In the genomic region with DNA sequence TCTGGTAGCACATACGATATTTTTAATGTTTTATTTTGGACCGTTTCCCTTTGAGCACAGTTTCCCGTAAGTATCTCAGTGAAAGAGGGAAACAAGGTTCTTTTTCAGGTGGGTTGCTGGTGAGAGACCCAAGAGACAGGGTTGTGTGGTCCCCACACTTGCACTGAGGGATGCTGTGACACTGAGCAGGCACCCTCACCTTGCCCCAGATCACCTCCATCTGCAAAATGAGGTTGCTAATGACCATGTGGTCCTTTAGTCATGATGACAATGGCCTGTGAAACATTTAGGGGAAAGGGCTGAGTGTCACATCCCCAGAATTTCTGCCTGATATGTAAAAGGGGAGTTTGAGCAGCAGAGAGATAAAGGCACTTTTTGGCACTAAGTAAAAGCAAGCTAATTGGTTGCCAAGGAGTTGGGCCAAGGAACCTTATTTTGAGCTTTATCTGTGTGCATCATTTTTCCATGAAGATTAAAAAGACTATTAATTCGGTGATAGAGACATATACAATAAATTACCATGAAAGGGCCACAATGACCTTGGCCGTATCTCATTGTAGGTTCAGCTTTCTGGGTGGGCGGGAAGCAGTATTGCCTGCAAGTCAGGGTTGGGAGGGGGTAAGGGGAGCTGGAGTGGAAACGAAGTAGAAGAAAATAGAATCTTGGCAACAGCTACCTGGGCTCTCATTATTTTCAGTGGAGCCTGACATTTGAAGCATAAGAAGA, we compare ENCODE assay signal across 1 cellular context.
TF ChIP-seq lines count a peak whose summit lies in the region.

No MANE protein-coding gene starts in this region.

TF ChIP-seq in GM23338, 12 proteins besides CTCF, POLR2A, EP300 and RAD21:
- TF ChIP-seq, protein P1, sequence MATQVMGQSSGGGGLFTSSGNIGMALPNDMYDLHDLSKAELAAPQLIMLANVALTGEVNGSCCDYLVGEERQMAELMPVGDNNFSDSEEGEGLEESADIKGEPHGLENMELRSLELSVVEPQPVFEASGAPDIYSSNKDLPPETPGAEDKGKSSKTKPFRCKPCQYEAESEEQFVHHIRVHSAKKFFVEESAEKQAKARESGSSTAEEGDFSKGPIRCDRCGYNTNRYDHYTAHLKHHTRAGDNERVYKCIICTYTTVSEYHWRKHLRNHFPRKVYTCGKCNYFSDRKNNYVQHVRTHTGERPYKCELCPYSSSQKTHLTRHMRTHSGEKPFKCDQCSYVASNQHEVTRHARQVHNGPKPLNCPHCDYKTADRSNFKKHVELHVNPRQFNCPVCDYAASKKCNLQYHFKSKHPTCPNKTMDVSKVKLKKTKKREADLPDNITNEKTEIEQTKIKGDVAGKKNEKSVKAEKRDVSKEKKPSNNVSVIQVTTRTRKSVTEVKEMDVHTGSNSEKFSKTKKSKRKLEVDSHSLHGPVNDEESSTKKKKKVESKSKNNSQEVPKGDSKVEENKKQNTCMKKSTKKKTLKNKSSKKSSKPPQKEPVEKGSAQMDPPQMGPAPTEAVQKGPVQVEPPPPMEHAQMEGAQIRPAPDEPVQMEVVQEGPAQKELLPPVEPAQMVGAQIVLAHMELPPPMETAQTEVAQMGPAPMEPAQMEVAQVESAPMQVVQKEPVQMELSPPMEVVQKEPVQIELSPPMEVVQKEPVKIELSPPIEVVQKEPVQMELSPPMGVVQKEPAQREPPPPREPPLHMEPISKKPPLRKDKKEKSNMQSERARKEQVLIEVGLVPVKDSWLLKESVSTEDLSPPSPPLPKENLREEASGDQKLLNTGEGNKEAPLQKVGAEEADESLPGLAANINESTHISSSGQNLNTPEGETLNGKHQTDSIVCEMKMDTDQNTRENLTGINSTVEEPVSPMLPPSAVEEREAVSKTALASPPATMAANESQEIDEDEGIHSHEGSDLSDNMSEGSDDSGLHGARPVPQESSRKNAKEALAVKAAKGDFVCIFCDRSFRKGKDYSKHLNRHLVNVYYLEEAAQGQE (IDR thresholded peaks at IDR 0.05; ENCODE audit: unreplicated experiment), result no peak
- TF ChIP-seq STAT1 (IDR thresholded peaks at IDR 0.05; ENCODE audit: unreplicated experiment) (no peak), ZNF331 (CRISPR knock-in tag; IDR thresholded peaks at IDR 0.05; ENCODE audit: low read depth) (no peak), JUNB (IDR thresholded peaks at IDR 0.05; ENCODE audit: unreplicated experiment) (no peak)
- TF ChIP-seq, protein P2, sequence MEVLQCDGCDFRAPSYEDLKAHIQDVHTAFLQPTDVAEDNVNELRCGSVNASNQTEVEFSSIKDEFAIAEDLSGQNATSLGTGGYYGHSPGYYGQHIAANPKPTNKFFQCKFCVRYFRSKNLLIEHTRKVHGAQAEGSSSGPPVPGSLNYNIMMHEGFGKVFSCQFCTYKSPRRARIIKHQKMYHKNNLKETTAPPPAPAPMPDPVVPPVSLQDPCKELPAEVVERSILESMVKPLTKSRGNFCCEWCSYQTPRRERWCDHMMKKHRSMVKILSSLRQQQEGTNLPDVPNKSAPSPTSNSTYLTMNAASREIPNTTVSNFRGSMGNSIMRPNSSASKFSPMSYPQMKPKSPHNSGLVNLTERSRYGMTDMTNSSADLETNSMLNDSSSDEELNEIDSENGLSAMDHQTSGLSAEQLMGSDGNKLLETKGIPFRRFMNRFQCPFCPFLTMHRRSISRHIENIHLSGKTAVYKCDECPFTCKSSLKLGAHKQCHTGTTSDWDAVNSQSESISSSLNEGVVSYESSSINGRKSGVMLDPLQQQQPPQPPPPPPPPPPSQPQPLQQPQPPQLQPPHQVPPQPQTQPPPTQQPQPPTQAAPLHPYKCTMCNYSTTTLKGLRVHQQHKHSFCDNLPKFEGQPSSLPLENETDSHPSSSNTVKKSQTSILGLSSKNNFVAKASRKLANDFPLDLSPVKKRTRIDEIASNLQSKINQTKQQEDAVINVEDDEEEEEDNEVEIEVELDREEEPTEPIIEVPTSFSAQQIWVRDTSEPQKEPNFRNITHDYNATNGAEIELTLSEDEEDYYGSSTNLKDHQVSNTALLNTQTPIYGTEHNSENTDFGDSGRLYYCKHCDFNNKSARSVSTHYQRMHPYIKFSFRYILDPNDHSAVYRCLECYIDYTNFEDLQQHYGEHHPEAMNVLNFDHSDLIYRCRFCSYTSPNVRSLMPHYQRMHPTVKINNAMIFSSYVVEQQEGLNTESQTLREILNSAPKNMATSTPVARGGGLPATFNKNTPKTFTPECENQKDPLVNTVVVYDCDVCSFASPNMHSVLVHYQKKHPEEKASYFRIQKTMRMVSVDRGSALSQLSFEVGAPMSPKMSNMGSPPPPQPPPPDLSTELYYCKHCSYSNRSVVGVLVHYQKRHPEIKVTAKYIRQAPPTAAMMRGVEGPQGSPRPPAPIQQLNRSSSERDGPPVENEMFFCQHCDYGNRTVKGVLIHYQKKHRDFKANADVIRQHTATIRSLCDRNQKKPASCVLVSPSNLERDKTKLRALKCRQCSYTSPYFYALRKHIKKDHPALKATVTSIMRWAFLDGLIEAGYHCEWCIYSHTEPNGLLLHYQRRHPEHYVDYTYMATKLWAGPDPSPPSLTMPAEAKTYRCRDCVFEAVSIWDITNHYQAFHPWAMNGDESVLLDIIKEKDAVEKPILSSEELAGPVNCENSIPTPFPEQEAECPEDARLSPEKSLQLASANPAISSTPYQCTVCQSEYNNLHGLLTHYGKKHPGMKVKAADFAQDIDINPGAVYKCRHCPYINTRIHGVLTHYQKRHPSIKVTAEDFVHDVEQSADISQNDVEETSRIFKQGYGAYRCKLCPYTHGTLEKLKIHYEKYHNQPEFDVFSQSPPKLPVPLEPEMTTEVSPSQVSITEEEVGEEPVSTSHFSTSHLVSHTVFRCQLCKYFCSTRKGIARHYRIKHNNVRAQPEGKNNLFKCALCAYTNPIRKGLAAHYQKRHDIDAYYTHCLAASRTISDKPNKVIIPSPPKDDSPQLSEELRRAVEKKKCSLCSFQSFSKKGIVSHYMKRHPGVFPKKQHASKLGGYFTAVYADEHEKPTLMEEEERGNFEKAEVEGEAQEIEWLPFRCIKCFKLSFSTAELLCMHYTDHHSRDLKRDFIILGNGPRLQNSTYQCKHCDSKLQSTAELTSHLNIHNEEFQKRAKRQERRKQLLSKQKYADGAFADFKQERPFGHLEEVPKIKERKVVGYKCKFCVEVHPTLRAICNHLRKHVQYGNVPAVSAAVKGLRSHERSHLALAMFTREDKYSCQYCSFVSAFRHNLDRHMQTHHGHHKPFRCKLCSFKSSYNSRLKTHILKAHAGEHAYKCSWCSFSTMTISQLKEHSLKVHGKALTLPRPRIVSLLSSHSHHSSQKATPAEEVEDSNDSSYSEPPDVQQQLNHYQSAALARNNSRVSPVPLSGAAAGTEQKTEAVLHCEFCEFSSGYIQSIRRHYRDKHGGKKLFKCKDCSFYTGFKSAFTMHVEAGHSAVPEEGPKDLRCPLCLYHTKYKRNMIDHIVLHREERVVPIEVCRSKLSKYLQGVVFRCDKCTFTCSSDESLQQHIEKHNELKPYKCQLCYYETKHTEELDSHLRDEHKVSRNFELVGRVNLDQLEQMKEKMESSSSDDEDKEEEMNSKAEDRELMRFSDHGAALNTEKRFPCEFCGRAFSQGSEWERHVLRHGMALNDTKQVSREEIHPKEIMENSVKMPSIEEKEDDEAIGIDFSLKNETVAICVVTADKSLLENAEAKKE (CRISPR knock-in tag; IDR thresholded peaks at IDR 0.05), result no peak
